Comparison of ENCODE assay signal across 1 cellular context in the genomic region with DNA sequence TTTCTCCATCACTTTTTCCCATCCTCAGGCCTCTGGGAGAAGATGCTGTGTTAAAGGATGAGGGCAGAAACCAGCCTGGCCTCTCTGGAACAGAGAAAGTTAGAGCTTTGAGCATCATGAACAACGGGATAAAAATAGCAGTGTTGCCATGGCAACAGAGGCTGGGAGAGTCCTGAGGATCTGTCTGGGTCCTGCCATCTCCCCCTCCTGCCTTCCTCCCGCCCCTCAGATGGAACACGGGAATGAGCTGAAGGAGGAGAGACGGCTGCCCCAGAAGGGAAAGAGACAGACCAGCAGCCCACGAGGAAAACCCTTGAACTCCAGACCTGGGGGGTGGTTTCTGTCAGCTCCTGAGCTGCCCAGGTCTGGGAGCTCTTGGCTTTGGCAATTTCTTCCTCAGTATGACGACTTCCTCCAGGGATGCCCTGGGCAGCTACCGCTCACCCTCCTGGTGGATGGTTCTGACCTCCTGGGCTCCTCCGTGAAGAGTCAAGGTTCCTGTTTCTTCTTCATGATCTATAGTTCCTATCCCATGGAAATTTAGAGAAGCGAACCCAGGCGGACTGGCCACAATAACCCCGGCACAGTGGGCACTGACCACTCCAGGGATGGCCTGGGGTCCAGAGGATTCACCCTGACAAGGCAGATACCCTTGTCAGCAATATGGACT.
TF ChIP-seq lines count a peak whose summit lies in the region.

No MANE protein-coding gene starts in this region.

TF ChIP-seq in GM23338, 12 proteins besides CTCF, POLR2A, EP300 and RAD21 (continued from another document):
- TF ChIP-seq, protein P1, sequence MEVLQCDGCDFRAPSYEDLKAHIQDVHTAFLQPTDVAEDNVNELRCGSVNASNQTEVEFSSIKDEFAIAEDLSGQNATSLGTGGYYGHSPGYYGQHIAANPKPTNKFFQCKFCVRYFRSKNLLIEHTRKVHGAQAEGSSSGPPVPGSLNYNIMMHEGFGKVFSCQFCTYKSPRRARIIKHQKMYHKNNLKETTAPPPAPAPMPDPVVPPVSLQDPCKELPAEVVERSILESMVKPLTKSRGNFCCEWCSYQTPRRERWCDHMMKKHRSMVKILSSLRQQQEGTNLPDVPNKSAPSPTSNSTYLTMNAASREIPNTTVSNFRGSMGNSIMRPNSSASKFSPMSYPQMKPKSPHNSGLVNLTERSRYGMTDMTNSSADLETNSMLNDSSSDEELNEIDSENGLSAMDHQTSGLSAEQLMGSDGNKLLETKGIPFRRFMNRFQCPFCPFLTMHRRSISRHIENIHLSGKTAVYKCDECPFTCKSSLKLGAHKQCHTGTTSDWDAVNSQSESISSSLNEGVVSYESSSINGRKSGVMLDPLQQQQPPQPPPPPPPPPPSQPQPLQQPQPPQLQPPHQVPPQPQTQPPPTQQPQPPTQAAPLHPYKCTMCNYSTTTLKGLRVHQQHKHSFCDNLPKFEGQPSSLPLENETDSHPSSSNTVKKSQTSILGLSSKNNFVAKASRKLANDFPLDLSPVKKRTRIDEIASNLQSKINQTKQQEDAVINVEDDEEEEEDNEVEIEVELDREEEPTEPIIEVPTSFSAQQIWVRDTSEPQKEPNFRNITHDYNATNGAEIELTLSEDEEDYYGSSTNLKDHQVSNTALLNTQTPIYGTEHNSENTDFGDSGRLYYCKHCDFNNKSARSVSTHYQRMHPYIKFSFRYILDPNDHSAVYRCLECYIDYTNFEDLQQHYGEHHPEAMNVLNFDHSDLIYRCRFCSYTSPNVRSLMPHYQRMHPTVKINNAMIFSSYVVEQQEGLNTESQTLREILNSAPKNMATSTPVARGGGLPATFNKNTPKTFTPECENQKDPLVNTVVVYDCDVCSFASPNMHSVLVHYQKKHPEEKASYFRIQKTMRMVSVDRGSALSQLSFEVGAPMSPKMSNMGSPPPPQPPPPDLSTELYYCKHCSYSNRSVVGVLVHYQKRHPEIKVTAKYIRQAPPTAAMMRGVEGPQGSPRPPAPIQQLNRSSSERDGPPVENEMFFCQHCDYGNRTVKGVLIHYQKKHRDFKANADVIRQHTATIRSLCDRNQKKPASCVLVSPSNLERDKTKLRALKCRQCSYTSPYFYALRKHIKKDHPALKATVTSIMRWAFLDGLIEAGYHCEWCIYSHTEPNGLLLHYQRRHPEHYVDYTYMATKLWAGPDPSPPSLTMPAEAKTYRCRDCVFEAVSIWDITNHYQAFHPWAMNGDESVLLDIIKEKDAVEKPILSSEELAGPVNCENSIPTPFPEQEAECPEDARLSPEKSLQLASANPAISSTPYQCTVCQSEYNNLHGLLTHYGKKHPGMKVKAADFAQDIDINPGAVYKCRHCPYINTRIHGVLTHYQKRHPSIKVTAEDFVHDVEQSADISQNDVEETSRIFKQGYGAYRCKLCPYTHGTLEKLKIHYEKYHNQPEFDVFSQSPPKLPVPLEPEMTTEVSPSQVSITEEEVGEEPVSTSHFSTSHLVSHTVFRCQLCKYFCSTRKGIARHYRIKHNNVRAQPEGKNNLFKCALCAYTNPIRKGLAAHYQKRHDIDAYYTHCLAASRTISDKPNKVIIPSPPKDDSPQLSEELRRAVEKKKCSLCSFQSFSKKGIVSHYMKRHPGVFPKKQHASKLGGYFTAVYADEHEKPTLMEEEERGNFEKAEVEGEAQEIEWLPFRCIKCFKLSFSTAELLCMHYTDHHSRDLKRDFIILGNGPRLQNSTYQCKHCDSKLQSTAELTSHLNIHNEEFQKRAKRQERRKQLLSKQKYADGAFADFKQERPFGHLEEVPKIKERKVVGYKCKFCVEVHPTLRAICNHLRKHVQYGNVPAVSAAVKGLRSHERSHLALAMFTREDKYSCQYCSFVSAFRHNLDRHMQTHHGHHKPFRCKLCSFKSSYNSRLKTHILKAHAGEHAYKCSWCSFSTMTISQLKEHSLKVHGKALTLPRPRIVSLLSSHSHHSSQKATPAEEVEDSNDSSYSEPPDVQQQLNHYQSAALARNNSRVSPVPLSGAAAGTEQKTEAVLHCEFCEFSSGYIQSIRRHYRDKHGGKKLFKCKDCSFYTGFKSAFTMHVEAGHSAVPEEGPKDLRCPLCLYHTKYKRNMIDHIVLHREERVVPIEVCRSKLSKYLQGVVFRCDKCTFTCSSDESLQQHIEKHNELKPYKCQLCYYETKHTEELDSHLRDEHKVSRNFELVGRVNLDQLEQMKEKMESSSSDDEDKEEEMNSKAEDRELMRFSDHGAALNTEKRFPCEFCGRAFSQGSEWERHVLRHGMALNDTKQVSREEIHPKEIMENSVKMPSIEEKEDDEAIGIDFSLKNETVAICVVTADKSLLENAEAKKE (CRISPR knock-in tag; IDR thresholded peaks at IDR 0.05) = no peak
